1 cellular context compared by ENCODE assay signal in the genomic region with DNA sequence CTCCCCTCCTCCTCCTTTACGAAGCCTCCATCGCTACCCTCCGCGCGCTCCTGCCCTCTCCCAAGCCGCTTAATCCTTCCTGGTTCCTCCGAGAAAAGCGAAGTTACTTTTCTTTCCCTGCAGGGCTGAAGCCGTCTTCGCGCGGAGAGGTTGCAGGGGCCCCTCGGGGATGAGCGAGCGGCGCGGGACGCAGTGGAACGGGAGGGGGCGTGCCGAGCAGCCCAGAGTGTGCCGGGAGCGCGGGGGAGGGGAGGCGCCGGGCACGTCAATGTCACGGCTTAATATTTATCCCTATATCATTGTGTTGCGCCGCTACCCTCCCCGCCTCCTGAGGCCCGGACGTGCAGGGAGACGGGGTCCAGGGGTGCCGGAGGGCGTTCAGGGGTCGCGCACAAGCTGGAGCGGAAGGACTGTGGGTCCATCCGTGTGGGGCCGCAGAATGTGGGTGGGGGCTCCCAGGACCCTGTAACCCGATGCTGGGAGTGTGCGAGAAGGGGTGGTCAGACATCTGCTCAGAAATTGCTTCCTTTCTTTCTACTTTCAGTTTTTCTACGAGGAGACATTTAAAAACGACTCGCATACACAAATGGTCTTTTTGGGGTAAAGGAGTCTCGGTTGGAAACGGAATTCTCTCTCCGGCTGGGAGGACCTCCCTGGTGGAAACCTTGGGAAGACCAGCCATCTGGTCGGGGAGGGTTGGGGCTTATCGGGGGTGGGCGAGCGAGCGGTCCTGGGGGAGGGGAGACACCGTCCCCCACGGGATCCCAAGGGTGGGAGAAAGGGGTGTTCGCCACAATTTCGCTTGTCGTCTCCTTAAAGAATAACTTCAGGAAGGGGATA.
A peak's percentile ranks its signal among the peaks of the same experiment; 100 is the strongest.
TF ChIP-seq lines count a peak whose summit lies in the region.

No MANE protein-coding gene starts in this region.

TF ChIP-seq in HepG2, 621 proteins besides CTCF, POLR2A, EP300 and RAD21 (continued from another document and continues in another):
- TF ChIP-seq REXO4 (CRISPR knock-in tag; IDR thresholded peaks at IDR 0.05; ENCODE audit: borderline replicate concordance) (no peak), ZNF354B (CRISPR knock-in tag; IDR thresholded peaks at IDR 0.05) (no peak), SALL1 (CRISPR knock-in tag; IDR thresholded peaks at IDR 0.05) (peak; percentile 95), HNF4A (CRISPR knock-in tag; IDR thresholded peaks at IDR 0.05) (peak; percentile 58), ZNF883 (CRISPR knock-in tag; IDR thresholded peaks at IDR 0.05; ENCODE audit: not compliant biosample characterization) (peak; percentile 72), ZNF703 (CRISPR knock-in tag; IDR thresholded peaks at IDR 0.05; ENCODE audit: borderline replicate concordance) (0 out of 2 replicates have a peak, but pooled peaks have one; percentile 48), GFI1 (CRISPR knock-in tag; IDR thresholded peaks at IDR 0.05; ENCODE audit: borderline replicate concordance) (no peak), ZNF264 (CRISPR knock-in tag; IDR thresholded peaks at IDR 0.05) (peak; percentile 21; the same call in 1 of the 2 replicates), ZFP36L2 (CRISPR knock-in tag; IDR thresholded peaks at IDR 0.05) (no peak), CSRNP1 (CRISPR knock-in tag; IDR thresholded peaks at IDR 0.05) (no peak), THAP8 (CRISPR knock-in tag; IDR thresholded peaks at IDR 0.05; ENCODE audit: borderline replicate concordance) (no peak), NFE2 (CRISPR knock-in tag; IDR thresholded peaks at IDR 0.05) (no peak), HINFP (CRISPR knock-in tag; IDR thresholded peaks at IDR 0.05; ENCODE audit: low read depth) (no peak), ZNF24 (IDR thresholded peaks at IDR 0.05) (no peak), NFIB (CRISPR knock-in tag; IDR thresholded peaks at IDR 0.05; ENCODE audit: borderline replicate concordance) (no peak), ZBTB3 (CRISPR knock-in tag; IDR thresholded peaks at IDR 0.05; ENCODE audit: borderline replicate concordance, low read depth) (no peak), TBX3 (IDR thresholded peaks at IDR 0.05; ENCODE audit: borderline replicate concordance) (no peak), ATAD3A (CRISPR knock-in tag; IDR thresholded peaks at IDR 0.05) (no peak), FOXM1 (CRISPR knock-in tag; IDR thresholded peaks at IDR 0.05) (0 out of 2 replicates have a peak, but pooled peaks have one; percentile 35), ARHGAP35 (CRISPR knock-in tag; IDR thresholded peaks at IDR 0.05; ENCODE audit: borderline replicate concordance) (no peak), ARNT2 (CRISPR knock-in tag; IDR thresholded peaks at IDR 0.05; ENCODE audit: low read depth) (no peak), RNF2 (conservative IDR thresholded peaks at IDR 0.05; ENCODE audit: low read depth) (no peak), ZMYM2 (CRISPR knock-in tag; IDR thresholded peaks at IDR 0.05) (no peak), ZNF234 (CRISPR knock-in tag; conservative IDR thresholded peaks at IDR 0.05) (no peak), KLF16 (CRISPR knock-in tag; IDR thresholded peaks at IDR 0.05) (peak; percentile 43 to 92; a peak in 2 of 4 replicates), TRAFD1 (CRISPR knock-in tag; IDR thresholded peaks at IDR 0.05; ENCODE audit: borderline replicate concordance) (no peak; the same call in 1 of the 2 replicates), ZFX (CRISPR knock-in tag; IDR thresholded peaks at IDR 0.05; ENCODE audit: low read depth) (peak; percentile 17; the same call in 1 of the 2 replicates), ZNF337 (CRISPR knock-in tag; IDR thresholded peaks at IDR 0.05; ENCODE audit: borderline replicate concordance, low read depth) (0 out of 2 replicates have a peak, but pooled peaks have one; percentile 70), IRX3 (CRISPR knock-in tag; IDR thresholded peaks at IDR 0.05; ENCODE audit: borderline replicate concordance, low read depth) (no peak), KDM4B (CRISPR knock-in tag; IDR thresholded peaks at IDR 0.05) (peak; percentile 51; the same call in 1 of the 2 replicates), ZNF280B (CRISPR knock-in tag; IDR thresholded peaks at IDR 0.05; ENCODE audit: borderline replicate concordance) (peak; percentile 88), ZNF530 (CRISPR knock-in tag; IDR thresholded peaks at IDR 0.05; ENCODE audit: low read depth) (no peak), TSC22D2 (CRISPR knock-in tag; IDR thresholded peaks at IDR 0.05; ENCODE audit: borderline replicate concordance) (no peak), GATAD1 (CRISPR knock-in tag; IDR thresholded peaks at IDR 0.05) (peak; percentile 71), ZNF333 (CRISPR knock-in tag; IDR thresholded peaks at IDR 0.05; ENCODE audit: borderline replicate concordance) (no peak), ZNF616 (CRISPR knock-in tag; IDR thresholded peaks at IDR 0.05; ENCODE audit: low read depth) (no peak)
- TF ChIP-seq, protein P1, sequence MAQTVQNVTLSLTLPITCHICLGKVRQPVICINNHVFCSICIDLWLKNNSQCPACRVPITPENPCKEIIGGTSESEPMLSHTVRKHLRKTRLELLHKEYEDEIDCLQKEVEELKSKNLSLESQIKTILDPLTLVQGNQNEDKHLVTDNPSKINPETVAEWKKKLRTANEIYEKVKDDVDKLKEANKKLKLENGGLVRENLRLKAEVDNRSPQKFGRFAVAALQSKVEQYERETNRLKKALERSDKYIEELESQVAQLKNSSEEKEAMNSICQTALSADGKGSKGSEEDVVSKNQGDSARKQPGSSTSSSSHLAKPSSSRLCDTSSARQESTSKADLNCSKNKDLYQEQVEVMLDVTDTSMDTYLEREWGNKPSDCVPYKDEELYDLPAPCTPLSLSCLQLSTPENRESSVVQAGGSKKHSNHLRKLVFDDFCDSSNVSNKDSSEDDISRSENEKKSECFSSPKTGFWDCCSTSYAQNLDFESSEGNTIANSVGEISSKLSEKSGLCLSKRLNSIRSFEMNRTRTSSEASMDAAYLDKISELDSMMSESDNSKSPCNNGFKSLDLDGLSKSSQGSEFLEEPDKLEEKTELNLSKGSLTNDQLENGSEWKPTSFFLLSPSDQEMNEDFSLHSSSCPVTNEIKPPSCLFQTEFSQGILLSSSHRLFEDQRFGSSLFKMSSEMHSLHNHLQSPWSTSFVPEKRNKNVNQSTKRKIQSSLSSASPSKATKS (CRISPR knock-in tag; IDR thresholded peaks at IDR 0.05) = no peak
- TF ChIP-seq, protein P2, sequence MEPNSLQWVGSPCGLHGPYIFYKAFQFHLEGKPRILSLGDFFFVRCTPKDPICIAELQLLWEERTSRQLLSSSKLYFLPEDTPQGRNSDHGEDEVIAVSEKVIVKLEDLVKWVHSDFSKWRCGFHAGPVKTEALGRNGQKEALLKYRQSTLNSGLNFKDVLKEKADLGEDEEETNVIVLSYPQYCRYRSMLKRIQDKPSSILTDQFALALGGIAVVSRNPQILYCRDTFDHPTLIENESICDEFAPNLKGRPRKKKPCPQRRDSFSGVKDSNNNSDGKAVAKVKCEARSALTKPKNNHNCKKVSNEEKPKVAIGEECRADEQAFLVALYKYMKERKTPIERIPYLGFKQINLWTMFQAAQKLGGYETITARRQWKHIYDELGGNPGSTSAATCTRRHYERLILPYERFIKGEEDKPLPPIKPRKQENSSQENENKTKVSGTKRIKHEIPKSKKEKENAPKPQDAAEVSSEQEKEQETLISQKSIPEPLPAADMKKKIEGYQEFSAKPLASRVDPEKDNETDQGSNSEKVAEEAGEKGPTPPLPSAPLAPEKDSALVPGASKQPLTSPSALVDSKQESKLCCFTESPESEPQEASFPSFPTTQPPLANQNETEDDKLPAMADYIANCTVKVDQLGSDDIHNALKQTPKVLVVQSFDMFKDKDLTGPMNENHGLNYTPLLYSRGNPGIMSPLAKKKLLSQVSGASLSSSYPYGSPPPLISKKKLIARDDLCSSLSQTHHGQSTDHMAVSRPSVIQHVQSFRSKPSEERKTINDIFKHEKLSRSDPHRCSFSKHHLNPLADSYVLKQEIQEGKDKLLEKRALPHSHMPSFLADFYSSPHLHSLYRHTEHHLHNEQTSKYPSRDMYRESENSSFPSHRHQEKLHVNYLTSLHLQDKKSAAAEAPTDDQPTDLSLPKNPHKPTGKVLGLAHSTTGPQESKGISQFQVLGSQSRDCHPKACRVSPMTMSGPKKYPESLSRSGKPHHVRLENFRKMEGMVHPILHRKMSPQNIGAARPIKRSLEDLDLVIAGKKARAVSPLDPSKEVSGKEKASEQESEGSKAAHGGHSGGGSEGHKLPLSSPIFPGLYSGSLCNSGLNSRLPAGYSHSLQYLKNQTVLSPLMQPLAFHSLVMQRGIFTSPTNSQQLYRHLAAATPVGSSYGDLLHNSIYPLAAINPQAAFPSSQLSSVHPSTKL (CRISPR knock-in tag; IDR thresholded peaks at IDR 0.05) = peak; percentile 77
- TF ChIP-seq, protein P3, sequence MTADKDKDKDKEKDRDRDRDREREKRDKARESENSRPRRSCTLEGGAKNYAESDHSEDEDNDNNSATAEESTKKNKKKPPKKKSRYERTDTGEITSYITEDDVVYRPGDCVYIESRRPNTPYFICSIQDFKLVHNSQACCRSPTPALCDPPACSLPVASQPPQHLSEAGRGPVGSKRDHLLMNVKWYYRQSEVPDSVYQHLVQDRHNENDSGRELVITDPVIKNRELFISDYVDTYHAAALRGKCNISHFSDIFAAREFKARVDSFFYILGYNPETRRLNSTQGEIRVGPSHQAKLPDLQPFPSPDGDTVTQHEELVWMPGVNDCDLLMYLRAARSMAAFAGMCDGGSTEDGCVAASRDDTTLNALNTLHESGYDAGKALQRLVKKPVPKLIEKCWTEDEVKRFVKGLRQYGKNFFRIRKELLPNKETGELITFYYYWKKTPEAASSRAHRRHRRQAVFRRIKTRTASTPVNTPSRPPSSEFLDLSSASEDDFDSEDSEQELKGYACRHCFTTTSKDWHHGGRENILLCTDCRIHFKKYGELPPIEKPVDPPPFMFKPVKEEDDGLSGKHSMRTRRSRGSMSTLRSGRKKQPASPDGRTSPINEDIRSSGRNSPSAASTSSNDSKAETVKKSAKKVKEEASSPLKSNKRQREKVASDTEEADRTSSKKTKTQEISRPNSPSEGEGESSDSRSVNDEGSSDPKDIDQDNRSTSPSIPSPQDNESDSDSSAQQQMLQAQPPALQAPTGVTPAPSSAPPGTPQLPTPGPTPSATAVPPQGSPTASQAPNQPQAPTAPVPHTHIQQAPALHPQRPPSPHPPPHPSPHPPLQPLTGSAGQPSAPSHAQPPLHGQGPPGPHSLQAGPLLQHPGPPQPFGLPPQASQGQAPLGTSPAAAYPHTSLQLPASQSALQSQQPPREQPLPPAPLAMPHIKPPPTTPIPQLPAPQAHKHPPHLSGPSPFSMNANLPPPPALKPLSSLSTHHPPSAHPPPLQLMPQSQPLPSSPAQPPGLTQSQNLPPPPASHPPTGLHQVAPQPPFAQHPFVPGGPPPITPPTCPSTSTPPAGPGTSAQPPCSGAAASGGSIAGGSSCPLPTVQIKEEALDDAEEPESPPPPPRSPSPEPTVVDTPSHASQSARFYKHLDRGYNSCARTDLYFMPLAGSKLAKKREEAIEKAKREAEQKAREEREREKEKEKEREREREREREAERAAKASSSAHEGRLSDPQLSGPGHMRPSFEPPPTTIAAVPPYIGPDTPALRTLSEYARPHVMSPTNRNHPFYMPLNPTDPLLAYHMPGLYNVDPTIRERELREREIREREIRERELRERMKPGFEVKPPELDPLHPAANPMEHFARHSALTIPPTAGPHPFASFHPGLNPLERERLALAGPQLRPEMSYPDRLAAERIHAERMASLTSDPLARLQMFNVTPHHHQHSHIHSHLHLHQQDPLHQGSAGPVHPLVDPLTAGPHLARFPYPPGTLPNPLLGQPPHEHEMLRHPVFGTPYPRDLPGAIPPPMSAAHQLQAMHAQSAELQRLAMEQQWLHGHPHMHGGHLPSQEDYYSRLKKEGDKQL (CRISPR knock-in tag; IDR thresholded peaks at IDR 0.05; ENCODE audit: low read depth) = no peak
